ENCODE assay signal across 43 cellular contexts in the genomic region with DNA sequence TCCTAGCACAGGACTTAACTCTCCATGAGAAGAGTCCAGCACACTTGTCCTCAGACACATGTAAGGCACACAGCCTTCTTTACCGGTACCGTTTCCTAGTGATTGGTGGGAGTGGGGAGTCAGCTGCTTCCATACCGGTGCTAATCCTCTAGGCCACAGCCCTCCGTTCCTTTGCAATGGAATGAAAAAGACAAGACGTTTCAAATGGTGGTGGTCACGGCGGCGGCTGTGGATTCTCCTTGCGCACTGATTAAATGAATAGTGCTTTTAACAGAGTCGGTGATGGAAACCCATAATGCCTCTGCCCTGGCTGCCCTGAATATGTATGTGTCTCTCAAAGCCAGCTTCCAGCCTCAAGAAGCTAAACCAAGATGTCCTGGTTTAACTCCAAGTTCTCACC. TPM values are rescaled to one million over a fixed set of nuclear protein-coding genes. Genes with fewer than 3 reads are reported as not detected.
"Had no signal": no experiment of that assay in that cellular context is flagged by ENCODE, and none has a peak within 500 bp of the region (broad histone marks: within the 10 kb centered on the region; RNA-seq: fewer than 3 reads in every experiment).

No MANE protein-coding gene starts in this region.

- ATAC-seq: activated naive CD4-positive, alpha-beta T cell treated with anti-CD3 and anti-CD28 coated beads, Interleukin-2, amount 50 U/mL, for 72 hours; activated naive CD8-positive, alpha-beta T cell treated with anti-CD3 and anti-CD28 coated beads, Interleukin-2, amount 50 U/mL, for 24 hours; activated T-cell treated with anti-CD3 and anti-CD28 coated beads, Interleukin-2, amount 50 U/mL, for 4 hours; activated T-cell treated with anti-CD3 and anti-CD28 coated beads, Interleukin-2, amount 50 U/mL, for 72 hours; activated T-helper 17 cell treated with anti-CD3 and anti-CD28 coated beads, Interleukin-2, amount 50 U/mL, for 72 hours; body of pancreas had no signal

- H3K4me1 Mint-ChIP-seq: activated naive CD4-positive, alpha-beta T cell treated with anti-CD3 and anti-CD28 coated beads, Interleukin-2, amount 10 ng/mL, durations not matched to agents 7 days and 5 days; activated naive CD4-positive, alpha-beta T cell treated with anti-CD3 and anti-CD28 coated beads, Interleukin-2, amount 50 U/mL, for 24 hours; activated naive CD8-positive, alpha-beta T cell treated with anti-CD3 and anti-CD28 coated beads for 36 hours; activated naive CD8-positive, alpha-beta T cell treated with anti-CD3 and anti-CD28 coated beads, Interleukin-2, amount 50 U/mL, for 24 hours; activated T-helper 17 cell treated with anti-CD3 and anti-CD28 coated beads, Interleukin-2, amount 50 U/mL, for 72 hours; brain; central memory CD8-positive, alpha-beta T cell had no signal

- H3K36me3 Mint-ChIP-seq: activated naive CD4-positive, alpha-beta T cell treated with anti-CD3 and anti-CD28 coated beads, Interleukin-2, amount 10 ng/mL, durations not matched to agents 7 days and 5 days; activated naive CD4-positive, alpha-beta T cell treated with anti-CD3 and anti-CD28 coated beads, Interleukin-2, amount 50 U/mL, for 24 hours; activated naive CD4-positive, alpha-beta T cell treated with anti-CD3 and anti-CD28 coated beads, Interleukin-2, amount 50 U/mL, for 72 hours; activated naive CD8-positive, alpha-beta T cell; activated naive CD8-positive, alpha-beta T cell treated with anti-CD3 and anti-CD28 coated beads for 36 hours; activated naive CD8-positive, alpha-beta T cell treated with anti-CD3 and anti-CD28 coated beads, Interleukin-2, amount 10 ng/mL, durations not matched to agents 7 days and 5 days; brain had no signal

- H3K27ac ChIP-seq: adrenal gland, ascending aorta, body of pancreas, brain microvascular endothelial cell, breast epithelium, cardiac muscle cell had no signal

- H3K4me3 Mint-ChIP-seq: activated naive CD4-positive, alpha-beta T cell treated with anti-CD3 and anti-CD28 coated beads for 36 hours; activated naive CD4-positive, alpha-beta T cell treated with anti-CD3 and anti-CD28 coated beads, Interleukin-2, amount 10 ng/mL, durations not matched to agents 7 days and 5 days; activated naive CD4-positive, alpha-beta T cell treated with anti-CD3 and anti-CD28 coated beads, Interleukin-2, amount 50 U/mL, for 24 hours; activated naive CD8-positive, alpha-beta T cell; activated naive CD8-positive, alpha-beta T cell treated with anti-CD3 and anti-CD28 coated beads for 36 hours; activated naive CD8-positive, alpha-beta T cell treated with anti-CD3 and anti-CD28 coated beads, Interleukin-2, amount 10 ng/mL, durations not matched to agents 7 days and 5 days; activated naive CD8-positive, alpha-beta T cell treated with anti-CD3 and anti-CD28 coated beads, Interleukin-2, amount 50 U/mL, for 24 hours; activated T-cell treated with anti-CD3 and anti-CD28 coated beads, Interleukin-2, amount 50 U/mL, for 24 hours; activated T-cell treated with anti-CD3 and anti-CD28 coated beads, Interleukin-2, amount 50 U/mL, for 4 hours; activated T-cell treated with anti-CD3 and anti-CD28 coated beads, Interleukin-2, amount 50 U/mL, for 72 hours; activated T-helper 1 cell treated with anti-CD3 and anti-CD28 coated beads, Interleukin-12 subunit alpha, Interleukin-12 subunit beta, Interleukin-2, Interleukin-4 antibody, amounts not matched to agents 30 ng/mL and 10 ng/mL and 1 ng/mL, durations not matched to agents 14 hours and 24 hours and 36 hours; activated T-helper 17 cell treated with anti-CD3 and anti-CD28 coated beads, Interleukin-2, amount 50 U/mL, for 72 hours; brain; central memory CD8-positive, alpha-beta T cell had no signal

- H3K9me3 Mint-ChIP-seq: activated naive CD4-positive, alpha-beta T cell treated with anti-CD3 and anti-CD28 coated beads for 36 hours; activated naive CD4-positive, alpha-beta T cell treated with anti-CD3 and anti-CD28 coated beads, Interleukin-2, amount 10 ng/mL, durations not matched to agents 7 days and 5 days; activated naive CD4-positive, alpha-beta T cell treated with anti-CD3 and anti-CD28 coated beads, Interleukin-2, amount 50 U/mL, for 24 hours; activated naive CD4-positive, alpha-beta T cell treated with anti-CD3 and anti-CD28 coated beads, Interleukin-2, amount 50 U/mL, for 72 hours; activated naive CD8-positive, alpha-beta T cell treated with anti-CD3 and anti-CD28 coated beads for 36 hours; activated naive CD8-positive, alpha-beta T cell treated with anti-CD3 and anti-CD28 coated beads, Interleukin-2, amount 10 ng/mL, durations not matched to agents 7 days and 5 days; activated naive CD8-positive, alpha-beta T cell treated with anti-CD3 and anti-CD28 coated beads, Interleukin-2, amount 50 U/mL, for 24 hours; activated T-cell treated with anti-CD3 and anti-CD28 coated beads, Interleukin-2, amount 50 U/mL, for 24 hours; activated T-cell treated with anti-CD3 and anti-CD28 coated beads, Interleukin-2, amount 50 U/mL, for 72 hours; activated T-helper 1 cell treated with anti-CD3 and anti-CD28 coated beads, Interleukin-12 subunit alpha, Interleukin-12 subunit beta, Interleukin-2, Interleukin-4 antibody, amounts not matched to agents 30 ng/mL and 10 ng/mL and 1 ng/mL, durations not matched to agents 14 hours and 24 hours and 36 hours; activated T-helper 17 cell treated with anti-CD3 and anti-CD28 coated beads, Interleukin-2, amount 50 U/mL, for 72 hours; activated T-helper 2 cell treated with anti-CD3 and anti-CD28 coated beads, Interferon-gamma antibody, Interleukin-2, Interleukin-4, amounts not matched to agents 10 μg/mL and 5 μg/mL and 100 μg/mL, durations not matched to agents 14 hours and 24 hours and 36 hours; central memory CD8-positive, alpha-beta T cell had no signal

- H3K27me3 Mint-ChIP-seq: activated naive CD8-positive, alpha-beta T cell; activated T-cell treated with anti-CD3 and anti-CD28 coated beads, Interleukin-2, amount 50 U/mL, for 24 hours; activated T-helper 17 cell treated with anti-CD3 and anti-CD28 coated beads, Interleukin-2, amount 50 U/mL, for 72 hours had no signal

- DNase-seq: activated effector memory CD4-positive, alpha-beta T cell treated with anti-CD3 and anti-CD28 coated beads, Interleukin-2, amount 50 U/mL, for 16 hours; activated effector memory CD4-positive, alpha-beta T cell treated with Interleukin-2 at 50 U/mL for 16 hours; activated gamma-delta T cell; activated gamma-delta T cell treated with Interleukin-2 at 50 U/mL for 16 hours; activated naive CD4-positive, alpha-beta T cell; activated naive CD4-positive, alpha-beta T cell treated with anti-CD3 and anti-CD28 coated beads for 36 hours; activated naive CD4-positive, alpha-beta T cell treated with anti-CD3 and anti-CD28 coated beads, Interleukin-2, amount 10 ng/mL, durations not matched to agents 7 days and 5 days; activated naive CD4-positive, alpha-beta T cell treated with anti-CD3 and anti-CD28 coated beads, Interleukin-2, amount 50 U/mL, for 16 hours; activated naive CD4-positive, alpha-beta T cell treated with Interleukin-2 at 50 U/mL for 16 hours; activated naive CD8-positive, alpha-beta T cell treated with anti-CD3 and anti-CD28 coated beads for 36 hours; activated naive CD8-positive, alpha-beta T cell treated with anti-CD3 and anti-CD28 coated beads, Interleukin-2, amount 10 ng/mL, durations not matched to agents 7 days and 5 days; activated naive CD8-positive, alpha-beta T cell treated with anti-CD3 and anti-CD28 coated beads, Interleukin-2, amount 50 U/mL, for 24 hours; activated T-cell treated with anti-CD3 and anti-CD28 coated beads, Interleukin-2, amount 50 U/mL, for 1 hour; activated T-cell treated with anti-CD3 and anti-CD28 coated beads, Interleukin-2, amount 50 U/mL, for 24 hours; activated T-cell treated with anti-CD3 and anti-CD28 coated beads, Interleukin-2, amount 50 U/mL, for 4 hours; activated T-cell treated with anti-CD3 and anti-CD28 coated beads, Interleukin-2, amount 50 U/mL, for 48 hours; activated T-cell treated with anti-CD3 and anti-CD28 coated beads, Interleukin-2, amount 50 U/mL, for 72 hours; adrenal gland; amniotic stem cell; amygdala; anterior cingulate cortex; aorta; body of pancreas; brain microvascular endothelial cell; caudate nucleus; central memory CD4-positive, alpha-beta T cell; cerebellar nuclear complex had no signal

- H3K27me3 ChIP-seq: adrenal gland, ascending aorta, body of pancreas, brain microvascular endothelial cell, breast epithelium, cardiac muscle cell had no signal

- H3K27ac Mint-ChIP-seq: activated naive CD4-positive, alpha-beta T cell treated with anti-CD3 and anti-CD28 coated beads for 36 hours; activated naive CD4-positive, alpha-beta T cell treated with anti-CD3 and anti-CD28 coated beads, Interleukin-2, amount 10 ng/mL, durations not matched to agents 7 days and 5 days; activated naive CD4-positive, alpha-beta T cell treated with anti-CD3 and anti-CD28 coated beads, Interleukin-2, amount 50 U/mL, for 24 hours; activated naive CD4-positive, alpha-beta T cell treated with anti-CD3 and anti-CD28 coated beads, Interleukin-2, amount 50 U/mL, for 72 hours; activated naive CD8-positive, alpha-beta T cell; activated naive CD8-positive, alpha-beta T cell treated with anti-CD3 and anti-CD28 coated beads for 36 hours; activated naive CD8-positive, alpha-beta T cell treated with anti-CD3 and anti-CD28 coated beads, Interleukin-2, amount 10 ng/mL, durations not matched to agents 7 days and 5 days; activated naive CD8-positive, alpha-beta T cell treated with anti-CD3 and anti-CD28 coated beads, Interleukin-2, amount 50 U/mL, for 24 hours; activated T-cell treated with anti-CD3 and anti-CD28 coated beads, Interleukin-2, amount 50 U/mL, for 24 hours; activated T-cell treated with anti-CD3 and anti-CD28 coated beads, Interleukin-2, amount 50 U/mL, for 72 hours; activated T-helper 1 cell treated with anti-CD3 and anti-CD28 coated beads, Interleukin-12 subunit alpha, Interleukin-12 subunit beta, Interleukin-2, Interleukin-4 antibody, amounts not matched to agents 30 ng/mL and 10 ng/mL and 1 ng/mL, durations not matched to agents 14 hours and 24 hours and 36 hours; activated T-helper 17 cell treated with anti-CD3 and anti-CD28 coated beads, Interleukin-2, amount 50 U/mL, for 72 hours; activated T-helper 2 cell treated with anti-CD3 and anti-CD28 coated beads, Interferon-gamma antibody, Interleukin-2, Interleukin-4, amounts not matched to agents 10 μg/mL and 5 μg/mL and 100 μg/mL, durations not matched to agents 14 hours and 24 hours and 36 hours; brain had no signal

- H3K4me1 ChIP-seq: adrenal gland, ascending aorta, body of pancreas, breast epithelium had no signal

- H3K9me3 ChIP-seq: adrenal gland, ascending aorta, body of pancreas, breast epithelium had no signal

- H3K4me3 ChIP-seq: adrenal gland, ascending aorta, body of pancreas, breast epithelium, cardiac muscle cell had no signal

- H3K36me3 ChIP-seq: adrenal gland, ascending aorta, brain microvascular endothelial cell, breast epithelium, cardiac muscle cell had no signal

RNA-seq across cellular contexts. Expression of a gene that starts 34.8 kb away (rescaled TPM):
- total RNA-seq: activated naive CD4-positive, alpha-beta T cell treated with anti-CD3 and anti-CD28 coated beads for 36 hours; activated naive CD4-positive, alpha-beta T cell treated with anti-CD3 and anti-CD28 coated beads, Interleukin-2, amount 50 U/mL, for 72 hours; activated naive CD8-positive, alpha-beta T cell treated with anti-CD3 and anti-CD28 coated beads for 36 hours; activated naive CD8-positive, alpha-beta T cell treated with anti-CD3 and anti-CD28 coated beads, Interleukin-2, amount 10 ng/mL, durations not matched to agents 7 days and 5 days; activated T-cell treated with anti-CD3 and anti-CD28 coated beads, Interleukin-2, amount 50 U/mL, for 4 hours; activated T-cell treated with anti-CD3 and anti-CD28 coated beads, Interleukin-2, amount 50 U/mL, for 72 hours; activated T-helper 1 cell treated with anti-CD3 and anti-CD28 coated beads, Interleukin-12 subunit alpha, Interleukin-12 subunit beta, Interleukin-2, Interleukin-4 antibody, amounts not matched to agents 30 ng/mL and 10 ng/mL and 1 ng/mL, durations not matched to agents 14 hours and 24 hours and 36 hours; activated T-helper 17 cell treated with anti-CD3 and anti-CD28 coated beads, Interleukin-2, amount 50 U/mL, for 72 hours; activated T-helper 2 cell treated with anti-CD3 and anti-CD28 coated beads, Interferon-gamma antibody, Interleukin-2, Interleukin-4, amounts not matched to agents 10 μg/mL and 5 μg/mL and 100 μg/mL, durations not matched to agents 14 hours and 24 hours and 36 hours; adrenal gland; ascending aorta; astrocyte; body of pancreas; breast epithelium; bronchial epithelial cell; cardiac muscle cell; cardiac septum; chondrocyte had no signal
- polyA plus RNA-seq: adipose tissue, adrenal gland, cardiac muscle cell had no signal
